In the genomic region with DNA sequence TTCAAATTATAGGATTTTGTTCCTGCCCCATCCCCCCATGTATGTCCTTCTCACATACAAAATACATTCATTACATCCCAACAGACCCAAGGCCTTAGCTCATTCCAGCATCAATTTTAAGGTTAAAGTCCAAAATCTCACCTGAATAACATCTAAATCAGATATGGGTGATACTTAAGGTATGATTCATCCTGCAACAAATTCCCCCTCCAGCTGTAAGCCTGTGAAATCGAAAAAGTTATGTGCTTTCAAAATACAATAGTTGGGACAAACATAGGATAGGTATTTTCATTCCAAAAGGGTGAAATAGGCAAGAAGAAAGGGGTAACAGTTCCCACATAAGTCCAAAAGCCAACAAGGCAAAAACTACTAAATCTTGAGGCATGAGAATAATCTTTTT, we compare ENCODE assay signal across 4 cellular contexts.
"Had no signal": no experiment of that assay in that cellular context is flagged by ENCODE, and none has a peak within 500 bp of the region (broad histone marks: within the 10 kb centered on the region; RNA-seq: fewer than 3 reads in every experiment).

No MANE protein-coding gene starts in this region.

- H3K4me2 ChIP-seq: GM23338 had no signal

- H3K4me3 ChIP-seq: GM23338 had no signal

- H2AFZ ChIP-seq: GM23338 had no signal

- DNase-seq: H9, HCEC 1CT, IMR-90 had no signal

- ATAC-seq: GM23338 had no signal
